In genomic region chr3:72347819-72348319, GRCh38 we compare ENCODE assay signal across 9 cellular contexts.
DNase-seq lines count a peak whose midpoint lies in the region; ATAC-seq, FAIRE-seq and TF ChIP-seq lines count a peak whose summit lies in the region.
"Had no signal": no experiment of that assay in that cellular context is flagged by ENCODE, and none has a peak within 500 bp of the region (broad histone marks: within the 10 kb centered on the region; RNA-seq: fewer than 3 reads in every experiment).

No MANE protein-coding gene starts in this region.

- peak; percentile 28 for DNase-seq in GM18507 (ENCODE audit: extremely low spot score, insufficient read length, low read depth)
- peak; percentile 76 for DNase-seq in activated CD8-positive, alpha-beta memory T cell treated with anti-CD3 and anti-CD28 coated beads for 24 hours
- DNase-seq in erythroblast (lab: John Stamatoyannopoulos, UW), result peak; percentile 25 to 32
- peak; percentile 40 for DNase-seq in non-pigmented ciliary epithelial cell (ENCODE audit: low read depth)
- no peak for DNase-seq in DMS53 treated with DMSO at 0.1 percent for 48 hours (lab: John Stamatoyannopoulos, UW; ENCODE audit: unreplicated experiment)
- no peak for DNase-seq in DMS153 (lab: John Stamatoyannopoulos, UW)
- DNase-seq in NOMO-1 treated with DMSO at 0.1 percent for 48 hours (lab: John Stamatoyannopoulos, UW; ENCODE audit: unreplicated experiment), result no peak

- peak; percentile 63 for FAIRE-seq in GM18507 (lab: Jason Lieb, UNC)
- FAIRE-seq: TTC549 had no signal

- TF ChIP-seq POLR2A in erythroblast (IDR thresholded peaks at IDR 0.05; ENCODE audit: low read length), result no peak

- peak; percentile 51 for ATAC-seq in HG03442 (IDR thresholded peaks at IDR 0.05; ENCODE audit: unreplicated experiment)

Comparison
In these comparisons a context has a peak if more than half of its experiments do, and no peak if none do; other contexts are left out.
1. DNase-seq: peak in GM18507 (single experiment), activated CD8-positive, alpha-beta memory T cell treated with anti-CD3 and anti-CD28 coated beads for 24 hours (single experiment), erythroblast (2 of 2) and non-pigmented ciliary epithelial cell (single experiment); none in DMS53 treated with DMSO at 0.1 percent for 48 hours (single experiment), DMS153 (single experiment) and NOMO-1 treated with DMSO at 0.1 percent for 48 hours (single experiment).